13 cellular contexts compared by ENCODE assay signal in genomic region chr10:22656056-22656455, GRCh38. TPM values are rescaled to one million over a fixed set of nuclear protein-coding genes. Genes with fewer than 3 reads are reported as not detected.
DNase-seq lines count a peak whose midpoint lies in the region; ATAC-seq and TF ChIP-seq lines count a peak whose summit lies in the region.
"Had no signal": no experiment of that assay in that cellular context is flagged by ENCODE, and none has a peak within 500 bp of the region (broad histone marks: within the 10 kb centered on the region; RNA-seq: fewer than 3 reads in every experiment).

No MANE protein-coding gene starts in this region.

- no peak for TF ChIP-seq CTCF in AG04450 (IDR thresholded peaks at IDR 0.05; ENCODE audit: low read depth, low read length)

- peaks cover 98% of the 10 kb centered on the region for H3K4me1 ChIP-seq in CD8-positive, alpha-beta memory T cell (ENCODE audit: insufficient read depth, low read length)
- H3K4me1 ChIP-seq in naive thymus-derived CD4-positive, alpha-beta T cell (ENCODE audit: control insufficient read depth in 2 of 2, insufficient read depth in 2 of 2, low read length in 2 of 2): peaks cover 82 to 88% of the 10 kb centered on the region in 2 donors

- H3K27me3 Mint-ChIP-seq in CD8-positive, alpha-beta memory T cell: no peaks in the 10 kb centered on the region
- H3K27me3 Mint-ChIP-seq in activated T-helper 2 cell treated with anti-CD3 and anti-CD28 coated beads, Interferon-gamma antibody, Interleukin-2, Interleukin-4, amounts not matched to agents 10 μg/mL and 5 μg/mL and 100 μg/mL, durations not matched to agents 14 hours and 24 hours and 36 hours (ENCODE audit: low read depth): no peaks in the 10 kb centered on the region
- no peaks in the 10 kb centered on the region for H3K27me3 Mint-ChIP-seq in naive thymus-derived CD4-positive, alpha-beta T cell

- intact Hi-C loops in activated T-helper 2 cell treated with anti-CD3 and anti-CD28 coated beads, Interferon-gamma antibody, Interleukin-2, Interleukin-4, amounts not matched to agents 10 μg/mL and 5 μg/mL and 100 μg/mL, durations not matched to agents 14 hours and 24 hours and 36 hours (cut with micrococcal nuclease): loop anchor here (5.0 kb wide), 1 partner anchor 84 kb away; no protein-coding TSS in a partner anchor
- intact Hi-C loops in naive thymus-derived CD4-positive, alpha-beta T cell (cut with micrococcal nuclease): loop anchor here in 1 of 2 donors (5.0 to 10.0 kb wide), 2 partner anchors 219 to 1131 kb away; partner anchors contain the start of gene SKIDA1

- peak overlapping the region; percentile 88 to 99 (median 96) for H3K27ac Mint-ChIP-seq in CD8-positive, alpha-beta memory T cell
- H3K27ac Mint-ChIP-seq in activated T-helper 2 cell treated with anti-CD3 and anti-CD28 coated beads, Interferon-gamma antibody, Interleukin-2, Interleukin-4, amounts not matched to agents 10 μg/mL and 5 μg/mL and 100 μg/mL, durations not matched to agents 14 hours and 24 hours and 36 hours: peak overlapping the region; percentile 85
- peak overlapping the region; percentile 82 to 97 (median 92) for H3K27ac Mint-ChIP-seq in naive thymus-derived CD4-positive, alpha-beta T cell

- H3K4me3 Mint-ChIP-seq in CD8-positive, alpha-beta memory T cell: peak overlapping the region; percentile 72 to 90 (median 84)
- peak overlapping the region; percentile 37 for H3K4me3 Mint-ChIP-seq in activated T-helper 2 cell treated with anti-CD3 and anti-CD28 coated beads, Interferon-gamma antibody, Interleukin-2, Interleukin-4, amounts not matched to agents 10 μg/mL and 5 μg/mL and 100 μg/mL, durations not matched to agents 14 hours and 24 hours and 36 hours (ENCODE audit: low read depth)
- peak overlapping the region; percentile 67 to 87 (median 81) for H3K4me3 Mint-ChIP-seq in naive thymus-derived CD4-positive, alpha-beta T cell

- H3K27me3 ChIP-seq in AG04450 (ENCODE audit: control insufficient read depth, insufficient read depth, low read length): no peaks in the 10 kb centered on the region
- H3K27me3 ChIP-seq in CD8-positive, alpha-beta memory T cell (ENCODE audit: insufficient read depth, low read length, poor library complexity, severe bottlenecking): no peaks in the 10 kb centered on the region
- H3K27me3 ChIP-seq in naive thymus-derived CD4-positive, alpha-beta T cell (ENCODE audit: control insufficient read depth in 2 of 2, insufficient read depth in 2 of 2, low read length in 2 of 2): no peaks in the 10 kb centered on the region
- H3K27me3 ChIP-seq: MG63, suprapubic skin had no signal

- H3K4me3 ChIP-seq in AG04450 (ENCODE audit: low read depth, low read length): no peak overlapping the region
- peak overlapping the region; percentile 21 for H3K4me3 ChIP-seq in CD8-positive, alpha-beta memory T cell (ENCODE audit: low read length)
- H3K4me3 ChIP-seq in naive thymus-derived CD4-positive, alpha-beta T cell (ENCODE audit: low read length): peak overlapping the region; percentile 23
- H3K4me3 ChIP-seq: MG63, suprapubic skin had no signal

- no peak for ATAC-seq in naive thymus-derived CD4-positive, alpha-beta T cell
- no peak for ATAC-seq in GM19467 (IDR thresholded peaks at IDR 0.05; ENCODE audit: unreplicated experiment)
- ATAC-seq in HG02840 (IDR thresholded peaks at IDR 0.05; ENCODE audit: low FRiP score, unreplicated experiment): no peak

- no peaks in the 10 kb centered on the region for H3K9me3 ChIP-seq in AG04450 (ENCODE audit: control insufficient read depth, insufficient read depth, low read length)
- H3K9me3 ChIP-seq in CD8-positive, alpha-beta memory T cell (ENCODE audit: low read length): no peaks in the 10 kb centered on the region
- no peaks in the 10 kb centered on the region for H3K9me3 ChIP-seq in naive thymus-derived CD4-positive, alpha-beta T cell (ENCODE audit: control insufficient read depth in 2 of 3, low read length in 3 of 3)
- H3K9me3 ChIP-seq: MG63, suprapubic skin had no signal

- H3K36me3 ChIP-seq in CD8-positive, alpha-beta memory T cell (ENCODE audit: insufficient read depth, low read length): no peaks in the 10 kb centered on the region
- H3K36me3 ChIP-seq in naive thymus-derived CD4-positive, alpha-beta T cell (ENCODE audit: control insufficient read depth in 2 of 3, insufficient read depth in 3 of 3, low read length in 3 of 3): no peaks in the 10 kb centered on the region
- H3K36me3 ChIP-seq: MG63, suprapubic skin had no signal

- H3K4me1 Mint-ChIP-seq in CD8-positive, alpha-beta memory T cell: peaks cover 94 to 100% (median 100%) of the 10 kb centered on the region in 3 donors
- H3K4me1 Mint-ChIP-seq in activated T-helper 2 cell treated with anti-CD3 and anti-CD28 coated beads, Interferon-gamma antibody, Interleukin-2, Interleukin-4, amounts not matched to agents 10 μg/mL and 5 μg/mL and 100 μg/mL, durations not matched to agents 14 hours and 24 hours and 36 hours (ENCODE audit: low read depth): peaks cover 84% of the 10 kb centered on the region
- H3K4me1 Mint-ChIP-seq in naive thymus-derived CD4-positive, alpha-beta T cell: peaks cover 84 to 100% (median 91%) of the 10 kb centered on the region in 7 donors

- DNase-seq in AG04450 (ENCODE audit: low read depth, low spot score) (no peak), SW480 (ENCODE audit: low spot score) (no peak), NCI-H2107 treated with DMSO at 0.1 percent for 48 hours (lab: John Stamatoyannopoulos, UW; ENCODE audit: unreplicated experiment) (no peak)
- DNase-seq in CD8-positive, alpha-beta memory T cell: no peak
- DNase-seq in activated T-helper 2 cell treated with anti-CD3 and anti-CD28 coated beads, Interferon-gamma antibody, Interleukin-2, Interleukin-4, amounts not matched to agents 10 μg/mL and 5 μg/mL and 100 μg/mL, durations not matched to agents 14 hours and 24 hours and 36 hours (ENCODE audit: low spot score): no peak
- no peak for DNase-seq in naive thymus-derived CD4-positive, alpha-beta T cell
- DNase-seq: NCI-H1930; stimulated activated CD4-positive, alpha-beta T cell treated with anti-CD3 and anti-CD28 coated beads, Interleukin-12 subunit alpha, Interleukin-12 subunit beta, amount 100 ng/mL, for 4 hours had no signal

- peak overlapping the region; percentile 41 for H3K27ac ChIP-seq in AG04450 (ENCODE audit: low read depth, low read length)
- H3K27ac ChIP-seq in CD8-positive, alpha-beta memory T cell (ENCODE audit: low read depth, low read length): no peak overlapping the region
- peak overlapping the region; percentile 33 for H3K27ac ChIP-seq in naive thymus-derived CD4-positive, alpha-beta T cell (ENCODE audit: low read depth, low read length)
- H3K27ac ChIP-seq: epithelial cell of prostate, suprapubic skin had no signal

- H3K36me3 Mint-ChIP-seq in CD8-positive, alpha-beta memory T cell: peaks cover 0 to 29% (median 9%) of the 10 kb centered on the region in 3 donors
- H3K36me3 Mint-ChIP-seq in activated T-helper 2 cell treated with anti-CD3 and anti-CD28 coated beads, Interferon-gamma antibody, Interleukin-2, Interleukin-4, amounts not matched to agents 10 μg/mL and 5 μg/mL and 100 μg/mL, durations not matched to agents 14 hours and 24 hours and 36 hours (ENCODE audit: low read depth): peaks cover 47% of the 10 kb centered on the region
- peaks cover 0 to 30% (median 3%) of the 10 kb centered on the region in 5 donors for H3K36me3 Mint-ChIP-seq in naive thymus-derived CD4-positive, alpha-beta T cell

- CTCF ChIA-PET in AG04450 (lab: Charles Lee): no interaction called here
- CTCF ChIA-PET in CD8-positive, alpha-beta memory T cell (lab: Charles Lee): interaction anchor here (1.0 to 3.7 kb wide), 15 partner anchors 9 to 334 kb away, joined by 3 to 14 read pairs (median 5); no protein-coding TSS in a partner anchor
- CTCF ChIA-PET in naive thymus-derived CD4-positive, alpha-beta T cell (lab: Charles Lee): interaction anchor here (0.6 to 4.3 kb wide), 7 partner anchors 9 to 57 kb away, joined by 3 to 17 read pairs (median 6); no protein-coding TSS in a partner anchor

- POLR2A ChIA-PET in AG04450 (lab: Yijun Ruan, JAX): interaction anchor here (1.4 kb wide), 1 partner anchor 57 kb away, joined by 3 read pairs; no protein-coding TSS in a partner anchor
- POLR2A ChIA-PET in CD8-positive, alpha-beta memory T cell (lab: Charles Lee): interaction anchor here (0.7 to 2.2 kb wide), 9 partner anchors 10 to 157 kb away, joined by 3 to 19 read pairs (median 6); partner anchors contain the start of gene PIP4K2A
- POLR2A ChIA-PET in naive thymus-derived CD4-positive, alpha-beta T cell (lab: Charles Lee): interaction anchor here (0.6 to 10.4 kb wide), 14 partner anchors 7 to 340 kb away, joined by 3 to 97 read pairs (median 7); partner anchors contain the start of genes COMMD3 and PIP4K2A

- no peaks in the 10 kb centered on the region for H3K9me3 Mint-ChIP-seq in CD8-positive, alpha-beta memory T cell
- H3K9me3 Mint-ChIP-seq in activated T-helper 2 cell treated with anti-CD3 and anti-CD28 coated beads, Interferon-gamma antibody, Interleukin-2, Interleukin-4, amounts not matched to agents 10 μg/mL and 5 μg/mL and 100 μg/mL, durations not matched to agents 14 hours and 24 hours and 36 hours: no peaks in the 10 kb centered on the region
- peaks cover 0 to 2% (median 0%) of the 10 kb centered on the region in 11 donors for H3K9me3 Mint-ChIP-seq in naive thymus-derived CD4-positive, alpha-beta T cell

RNA-seq across cellular contexts. Expression of gene PIP4K2A, which starts 58.3 kb away (rescaled TPM):
- 21.5 and 24.1 TPM in 2 replicates for polyA plus RNA-seq in AG04450 (2011; rRNA removed)
- 24.2 and 31.8 TPM in 2 replicates for polyA minus RNA-seq in AG04450 (2011; rRNA and poly(A)+ RNA removed)
- 100 to 1,000 TPM; 116 to 130 TPM for total RNA-seq in CD8-positive, alpha-beta memory T cell
- 120 TPM for polyA plus RNA-seq in CD8-positive, alpha-beta memory T cell
- total RNA-seq in activated T-helper 2 cell treated with anti-CD3 and anti-CD28 coated beads, Interferon-gamma antibody, Interleukin-2, Interleukin-4, amounts not matched to agents 10 μg/mL and 5 μg/mL and 100 μg/mL, durations not matched to agents 14 hours and 24 hours and 36 hours: 104 and 105 TPM in 2 replicates
- total RNA-seq in naive thymus-derived CD4-positive, alpha-beta T cell: 100 to 1,000 TPM; 110 to 152 (median 140) TPM
- polyA plus RNA-seq in naive thymus-derived CD4-positive, alpha-beta T cell: 10 to 100 TPM; 40.9 to 43.5 TPM
